ENCODE assay signal across 1 cellular context in genomic region chr21:37208741-37209225, GRCh38.
A peak's percentile ranks its signal among the peaks of the same experiment; 100 is the strongest.
TF ChIP-seq lines count a peak whose summit lies in the region.

No MANE protein-coding gene starts in this region.

TF ChIP-seq in GM12878, 131 proteins besides CTCF, POLR2A, EP300 and RAD21 (continued from another document and continues in another):
- TF ChIP-seq PKNOX1 (IDR thresholded peaks at IDR 0.05) (no peak), FOS (IDR thresholded peaks at IDR 0.05; ENCODE audit: borderline replicate concordance, extremely low read depth, insufficient read length) (no peak), ZNF687 (IDR thresholded peaks at IDR 0.05) (no peak), CHD1 (IDR thresholded peaks at IDR 0.05; ENCODE audit: low read depth, low read length) (no peak), ZNF24 (IDR thresholded peaks at IDR 0.05) (0 out of 2 replicates have a peak, but pooled peaks have one; percentile 1), TCF7 (IDR thresholded peaks at IDR 0.05; ENCODE audit: borderline replicate concordance) (no peak), BHLHE40 (IDR thresholded peaks at IDR 0.05; ENCODE audit: borderline replicate concordance in 1 of 2, low read depth in 2 of 2, low read length in 1 of 2) (peak; percentile 82), SMAD1 (IDR thresholded peaks at IDR 0.05; ENCODE audit: low read depth, partially characterized antibody) (no peak), NFIC (IDR thresholded peaks at IDR 0.05; ENCODE audit: low read depth, low read length) (no peak), CHD4 (IDR thresholded peaks at IDR 0.05) (no peak), USF1 (IDR thresholded peaks at IDR 0.05; ENCODE audit: borderline replicate concordance, extremely low read length, insufficient read depth, low read depth, low read length) (no peak), PAX5 (IDR thresholded peaks at IDR 0.05; ENCODE audit: borderline replicate concordance, low read depth, low read length) (peak; percentile 59; the same call in 1 of the 2 replicates), SUZ12 (IDR thresholded peaks at IDR 0.05; ENCODE audit: unreplicated experiment) (no peak), MTA2 (IDR thresholded peaks at IDR 0.05; ENCODE audit: low read depth) (no peak), NRF1 (conservative IDR thresholded peaks at IDR 0.05; ENCODE audit: low read depth, low read length) (no peak), CBX5 (IDR thresholded peaks at IDR 0.05; ENCODE audit: low read depth) (no peak), ZZZ3 (IDR thresholded peaks at IDR 0.05; ENCODE audit: control insufficient read depth, insufficient read length, low read depth) (no peak), ZBTB11 (CRISPR knock-in tag; IDR thresholded peaks at IDR 0.05) (no peak), ATF2 (IDR thresholded peaks at IDR 0.05; ENCODE audit: low read length) (no peak), TBL1XR1 (IDR thresholded peaks at IDR 0.05; ENCODE audit: low read depth, low read length) (no peak), SMARCA5 (IDR thresholded peaks at IDR 0.05) (no peak), KLF5 (IDR thresholded peaks at IDR 0.05; ENCODE audit: partially characterized antibody) (no peak), ZNF274 (IDR thresholded peaks at IDR 0.05; ENCODE audit: insufficient read depth, insufficient read length) (no peak), ZBED1 (IDR thresholded peaks at IDR 0.05; ENCODE audit: borderline replicate concordance) (no peak), FOXM1 (IDR thresholded peaks at IDR 0.05; ENCODE audit: low read depth, low read length) (no peak), ETV6 (conservative IDR thresholded peaks at IDR 0.05 in 1 of 2, IDR thresholded peaks at IDR 0.05 in 1 of 2; ENCODE audit: borderline replicate concordance in 1 of 2, low read depth in 1 of 2) (no peak), STAT1 (conservative IDR thresholded peaks at IDR 0.05) (no peak), RAD51 (IDR thresholded peaks at IDR 0.05) (no peak), STAT3 (IDR thresholded peaks at IDR 0.05; ENCODE audit: low read depth, low read length) (no peak), GABPA (IDR thresholded peaks at IDR 0.05; ENCODE audit: low read depth) (no peak), SMC3 (IDR thresholded peaks at IDR 0.05; ENCODE audit: borderline replicate concordance, low read length) (no peak), WRNIP1 (IDR thresholded peaks at IDR 0.05; ENCODE audit: borderline replicate concordance, low read depth, low read length) (no peak), PML (IDR thresholded peaks at IDR 0.05; ENCODE audit: low read length) (no peak), SREBF1 (IDR thresholded peaks at IDR 0.05; ENCODE audit: low read length) (no peak), CHD2 (IDR thresholded peaks at IDR 0.05; ENCODE audit: borderline replicate concordance, low read depth, low read length) (no peak), CEBPZ (IDR thresholded peaks at IDR 0.05; ENCODE audit: low read depth, low read length) (no peak), SREBF2 (IDR thresholded peaks at IDR 0.05; ENCODE audit: low read length) (no peak), SUPT20H (IDR thresholded peaks at IDR 0.05; ENCODE audit: borderline replicate concordance, control insufficient read depth, low read depth, low read length) (no peak), PBX3 (IDR thresholded peaks at IDR 0.05; ENCODE audit: insufficient replicate concordance, low read depth, low read length) (no peak), JUND (IDR thresholded peaks at IDR 0.05; ENCODE audit: low read depth, low read length) (no peak), NFXL1 (IDR thresholded peaks at IDR 0.05; ENCODE audit: borderline replicate concordance) (no peak), NR2C1 (IDR thresholded peaks at IDR 0.05) (no peak), MEF2B (IDR thresholded peaks at IDR 0.05; ENCODE audit: partially characterized antibody, poor library complexity, severe bottlenecking) (peak; percentile 62), KDM1A (IDR thresholded peaks at IDR 0.05; ENCODE audit: borderline replicate concordance) (no peak), TAF1 (IDR thresholded peaks at IDR 0.05; ENCODE audit: borderline replicate concordance, low read depth, low read length) (0 out of 2 replicates have a peak, but pooled peaks have one; percentile 22), BCL11A (IDR thresholded peaks at IDR 0.05; ENCODE audit: low read depth, low read length) (0 out of 2 replicates have a peak, but pooled peaks have one; percentile 10), EZH2 (IDR thresholded peaks at IDR 0.05; ENCODE audit: borderline replicate concordance, control insufficient read depth, low read depth, low read length) (no peak), MYC (IDR thresholded peaks at IDR 0.05; ENCODE audit: insufficient read depth, insufficient read length, insufficient replicate concordance, low read length, severe bottlenecking) (no peak), MYB (IDR thresholded peaks at IDR 0.05; ENCODE audit: borderline replicate concordance, low read depth, low read length) (no peak), ATF7 (IDR thresholded peaks at IDR 0.05; ENCODE audit: low read depth) (peak; percentile 31; the same call in 1 of the 2 replicates), MXI1 (IDR thresholded peaks at IDR 0.05; ENCODE audit: low read depth, low read length) (no peak), IRF3 (IDR thresholded peaks at IDR 0.05) (no peak), CREM (IDR thresholded peaks at IDR 0.05; ENCODE audit: low read depth) (no peak; the same call in 1 of the 2 replicates), NR2C2 (IDR thresholded peaks at IDR 0.05; ENCODE audit: borderline replicate concordance, control insufficient read depth, insufficient read length, low read depth) (no peak), SP1 (IDR thresholded peaks at IDR 0.05; ENCODE audit: low read depth, low read length) (peak; percentile 16)
